9 cellular contexts compared by ENCODE assay signal in the genomic region with DNA sequence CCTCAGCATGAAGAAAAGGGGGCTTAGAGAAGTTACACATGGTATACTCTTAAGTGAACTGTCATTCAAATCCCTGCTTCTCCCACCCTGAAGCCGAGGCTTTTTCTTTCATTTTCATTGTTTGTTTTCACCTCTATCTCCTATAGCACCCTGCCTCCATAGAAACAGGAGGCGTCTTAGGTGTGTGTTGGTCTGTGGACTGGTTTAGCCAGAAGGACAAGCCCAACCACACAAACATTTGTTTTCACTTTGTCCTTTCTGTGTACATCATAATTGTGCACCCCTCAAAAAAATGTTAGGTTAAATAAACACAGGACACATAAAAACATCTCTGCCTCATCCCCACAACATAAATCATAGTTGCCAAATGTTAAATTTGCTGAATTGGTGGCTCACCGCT.
A peak's percentile ranks its signal among the peaks of the same experiment; 100 is the strongest.
DNase-seq lines count a peak whose midpoint lies in the region; ATAC-seq and TF ChIP-seq lines count a peak whose summit lies in the region.
"Had no signal": no experiment of that assay in that cellular context is flagged by ENCODE, and none has a peak within 500 bp of the region (broad histone marks: within the 10 kb centered on the region; RNA-seq: fewer than 3 reads in every experiment).

No MANE protein-coding gene starts in this region.

- peak; percentile 66 for ATAC-seq in GM18511 (IDR thresholded peaks at IDR 0.05; ENCODE audit: unreplicated experiment)
- ATAC-seq in HG02981 (IDR thresholded peaks at IDR 0.05; ENCODE audit: unreplicated experiment) = no peak
- ATAC-seq in right cardiac atrium = no peak

- H3K36me3 ChIP-seq in mammary epithelial cell (ENCODE audit: insufficient read depth, low read length) = no peaks in the 10 kb centered on the region

- in situ Hi-C loops in mammary epithelial cell (cut with MboI; ENCODE audit: low sequenced_read_pairs in 2 of 2) = no loop called here

- DNase-seq in HPDE6-E6E7 (ENCODE audit: extremely low spot score) (peak; percentile 10), mammary epithelial cell (peak; percentile 34), renal cortical epithelial cell (ENCODE audit: low read depth) (peak; percentile 56), right cardiac atrium (no peak)
- no peak for DNase-seq in central memory CD4-positive, alpha-beta T cell
- DNase-seq in activated CD4-positive, CD25-positive, alpha-beta regulatory T cell treated with anti-CD3 and anti-CD28 coated beads, Interleukin-2, amount 50 U/mL, for 72 hours = no peak
- DNase-seq: NCI-H1694 had no signal

- no peaks in the 10 kb centered on the region for H4K20me1 ChIP-seq in mammary epithelial cell (ENCODE audit: insufficient read depth, low read length)

- 50% methylated on average over 3 of the region's 3 CpGs for WGBS in mammary epithelial cell (ENCODE audit: low coverage, missing lambda C conversion rate)
- 53% methylated on average over 3 of the region's 3 CpGs for WGBS in right cardiac atrium

- BruUV-seq in mammary epithelial cell (replicated peaks; lab: Mats Ljungman, UMichigan) = no TSS peak

- CTCF ChIA-PET in mammary epithelial cell (lab: Charles Lee; ENCODE audit: low non-redundant PET) = no interaction called here

- no peaks in the 10 kb centered on the region for H3K79me2 ChIP-seq in mammary epithelial cell (ENCODE audit: insufficient read depth, low read length)

- H3K27ac ChIP-seq in mammary epithelial cell (ENCODE audit: insufficient read depth, low read depth, low read length) = no peak overlapping the region
- no peak overlapping the region for H3K27ac ChIP-seq in right cardiac atrium (ENCODE audit: low read length)

- no peak overlapping the region for H2AFZ ChIP-seq in mammary epithelial cell (ENCODE audit: low read depth, low read length)

- H3K9me3 ChIP-seq in mammary epithelial cell (replicated peaks; ENCODE audit: insufficient read depth, low read length) (no peaks in the 10 kb centered on the region), right cardiac atrium (ENCODE audit: control insufficient read depth, low read length) (no peaks in the 10 kb centered on the region)

- no peak overlapping the region for H3K9ac ChIP-seq in mammary epithelial cell (ENCODE audit: insufficient read depth, low read length)

- no peak for TF ChIP-seq CTCF in mammary epithelial cell (conservative IDR thresholded peaks at IDR 0.05 in 1 of 2, IDR thresholded peaks at IDR 0.05 in 1 of 2; ENCODE audit: extremely low read depth in 1 of 2, insufficient read depth in 1 of 2, low read depth in 1 of 2, low read length in 2 of 2)

- H3K27me3 ChIP-seq in mammary epithelial cell (ENCODE audit: insufficient read depth, low read length) (peaks cover 5% of the 10 kb centered on the region), right cardiac atrium (ENCODE audit: control insufficient read depth, insufficient read depth) (no peaks in the 10 kb centered on the region)

- dilution Hi-C loops in mammary epithelial cell (cut with HindIII; ENCODE audit: low sequenced_read_pairs) = no loop called here

- H3K4me1 ChIP-seq in mammary epithelial cell (ENCODE audit: insufficient read depth, low read length) (no peaks in the 10 kb centered on the region), right cardiac atrium (ENCODE audit: control insufficient read depth, insufficient read depth, low read length) (peaks cover 2% of the 10 kb centered on the region)

- H3K4me2 ChIP-seq in mammary epithelial cell (ENCODE audit: insufficient read depth, low read depth, low read length) = no peak overlapping the region

- intact Hi-C loops in mammary epithelial cell (cut with micrococcal nuclease) = no loop called here
- intact Hi-C loops in right cardiac atrium (cut with DNase I) = no loop called here

- no peak overlapping the region for H3K4me3 ChIP-seq in mammary epithelial cell (replicated peaks in 1 of 3; ENCODE audit: insufficient read depth in 1 of 3, low read depth in 2 of 3, low read length in 3 of 3)
- no peak overlapping the region for H3K4me3 ChIP-seq in right cardiac atrium (ENCODE audit: low read length)

Comparison
In these comparisons a context has a peak if more than half of its experiments do, and no peak if none do; other contexts are left out.
1. DNase-seq: peak in HPDE6-E6E7 (single experiment), mammary epithelial cell (single experiment) and renal cortical epithelial cell (single experiment); none in central memory CD4-positive, alpha-beta T cell (single experiment), right cardiac atrium (0 of 3) and activated CD4-positive, CD25-positive, alpha-beta regulatory T cell treated with anti-CD3 and anti-CD28 coated beads, Interleukin-2, amount 50 U/mL, for 72 hours (single experiment).